ENCODE assay signal across 10 cellular contexts in the genomic region with DNA sequence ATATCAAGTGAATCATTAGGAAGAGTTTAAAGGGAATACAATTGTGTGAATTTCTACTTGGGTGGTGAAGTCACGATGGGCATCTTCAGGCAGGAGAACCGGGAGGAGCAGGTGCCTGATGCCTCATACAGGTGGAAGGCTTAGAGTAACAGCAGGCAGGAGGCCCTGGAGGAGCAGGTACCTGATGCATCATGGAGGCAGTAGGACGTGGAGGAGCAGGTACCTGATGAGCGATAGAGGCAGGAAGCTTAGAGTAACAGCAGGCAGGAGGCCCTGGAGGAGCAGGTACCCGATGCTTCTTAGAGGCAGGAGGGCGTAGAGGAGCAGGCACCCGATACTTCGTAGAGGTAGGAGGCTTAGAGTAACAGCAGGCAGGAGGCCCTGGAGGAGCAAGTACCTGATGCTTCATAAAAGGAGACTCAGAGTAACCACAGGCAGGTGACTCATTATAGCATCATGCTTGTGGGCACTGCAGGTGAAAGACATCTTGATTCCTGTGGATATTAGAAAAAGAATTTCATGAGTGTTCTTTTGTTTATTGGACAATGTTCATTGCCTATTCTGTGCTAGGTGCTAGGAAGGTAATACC.
DNase-seq lines count a peak whose midpoint lies in the region; ATAC-seq and TF ChIP-seq lines count a peak whose summit lies in the region.
"Had no signal": no experiment of that assay in that cellular context is flagged by ENCODE, and none has a peak within 500 bp of the region (broad histone marks: within the 10 kb centered on the region; RNA-seq: fewer than 3 reads in every experiment).

No MANE protein-coding gene starts in this region.

- ATAC-seq in HG02642 (IDR thresholded peaks at IDR 0.05; ENCODE audit: poor library complexity, unreplicated experiment), result no peak
- ATAC-seq: right lobe of liver had no signal

- TF ChIP-seq CTCF in epithelial cell of proximal tubule (conservative IDR thresholded peaks at IDR 0.05; ENCODE audit: low read depth, low read length), result no peak

- peak overlapping the region; percentile 70 for H3K27ac ChIP-seq in temporal lobe (ENCODE audit: low read depth, low read length)
- H3K27ac ChIP-seq: right lobe of liver had no signal

- peak; percentile 34 for DNase-seq in activated naive CD4-positive, alpha-beta T cell treated with Interleukin-2 at 50 U/mL for 16 hours
- no peak for DNase-seq in activated naive CD4-positive, alpha-beta T cell (lab: John Stamatoyannopoulos, UW)
- DNase-seq in activated CD4-positive, alpha-beta T cell treated with anti-CD3 and anti-CD28 coated beads, Interleukin-2, amount 50 U/mL, for 48 hours, result peak; percentile 20 to 42
- DNase-seq in epithelial cell of proximal tubule (ENCODE audit: low read depth), result peak; percentile 23
- DNase-seq in midbrain (lab: John Stamatoyannopoulos, UW), result no peak
- no peak for DNase-seq in H4 (ENCODE audit: low spot score)
- DNase-seq: caudate nucleus, right lobe of liver had no signal

- no peak overlapping the region for H3K4me3 ChIP-seq in epithelial cell of proximal tubule (ENCODE audit: low read depth, low read length)
- H3K4me3 ChIP-seq: right lobe of liver had no signal

Comparison
In these comparisons a context has a peak if more than half of its experiments do, and no peak if none do; other contexts are left out.
1. DNase-seq: peak in activated naive CD4-positive, alpha-beta T cell treated with Interleukin-2 at 50 U/mL for 16 hours (single experiment), activated CD4-positive, alpha-beta T cell treated with anti-CD3 and anti-CD28 coated beads, Interleukin-2, amount 50 U/mL, for 48 hours (2 of 2) and epithelial cell of proximal tubule (single experiment); none in activated naive CD4-positive, alpha-beta T cell (0 of 4), midbrain (single experiment) and H4 (single experiment).